In genomic region chrX:47482512-47483309, GRCh38 we compare ENCODE assay signal across 8 cellular contexts. TPM values are rescaled to one million over a fixed set of nuclear protein-coding genes. Genes with fewer than 3 reads are reported as not detected.
DNase-seq lines count a peak whose midpoint lies in the region; ATAC-seq, FAIRE-seq and TF ChIP-seq lines count a peak whose summit lies in the region.

TSS of gene ZNF41 (minus strand) at chrX:47483222. CDS start at chrX:47467481, 15,741 bp downstream.

- H3K4me1 ChIP-seq in OCI-LY1 (ENCODE audit: insufficient read depth, low read length, severe bottlenecking) (peaks cover 32% of the 10 kb centered on the region), mucosa of descending colon (ENCODE audit: low read depth) (peaks cover 6% of the 10 kb centered on the region)

- DNase-seq in D721Med (ENCODE audit: insufficient read length, low spot score) (peak; percentile 31), HuH-7.5 (ENCODE audit: low spot score) (peak; percentile 49), activated T-cell treated with anti-CD3 and anti-CD28 coated beads for 1 hour (ENCODE audit: low read depth) (peak; percentile 61), epithelial cell of esophagus (ENCODE audit: low read depth) (peak; percentile 86), mucosa of descending colon (peak; percentile 78 to 88 (median 80))
- peak; percentile 34 to 60 for DNase-seq in stimulated activated CD8-positive, alpha-beta memory T cell treated with anti-CD3 and anti-CD28 coated beads, Interleukin-4, amount 100 ng/mL, for 1 hour (ENCODE audit: low read depth in 2 of 2, low spot score in 1 of 2)

- H3K4me2 ChIP-seq in OCI-LY1 (ENCODE audit: low read length) = peak within 1 kb of the TSS; percentile 88

- no peaks in the 10 kb centered on the region for H3K9me2 ChIP-seq in OCI-LY1 (ENCODE audit: low read depth, low read length)

- no peak within 1 kb of the TSS for H2AFZ ChIP-seq in OCI-LY1 (ENCODE audit: low read length)

- peak within 1 kb of the TSS; percentile 66 for H3K4me3 ChIP-seq in OCI-LY1 (ENCODE audit: low read depth, low read length, poor library complexity, severe bottlenecking)
- H3K4me3 ChIP-seq in epithelial cell of esophagus (ENCODE audit: low read length) = peak within 1 kb of the TSS; percentile 64
- H3K4me3 ChIP-seq in mucosa of descending colon = peak within 1 kb of the TSS; percentile 74

- peak within 1 kb of the TSS; percentile 77 for H3K9ac ChIP-seq in OCI-LY1 (ENCODE audit: low read length)

- no peaks in the 10 kb centered on the region for H3K27me3 ChIP-seq in OCI-LY1 (ENCODE audit: insufficient read depth, low read length)

- H3K79me2 ChIP-seq in OCI-LY1 (ENCODE audit: insufficient read depth, low read length) = peaks cover 22% of the 10 kb centered on the region; the same call in 1 of the 2 replicates

- H4K20me1 ChIP-seq in OCI-LY1 (ENCODE audit: insufficient read depth, low read length) = no peaks in the 10 kb centered on the region

- no peaks in the 10 kb centered on the region for H3K9me3 ChIP-seq in OCI-LY1 (ENCODE audit: low read length)
- no peaks in the 10 kb centered on the region for H3K9me3 ChIP-seq in mucosa of descending colon

- TF ChIP-seq CTCF in D721Med (IDR thresholded peaks at IDR 0.05; ENCODE audit: insufficient read depth, missing control alignments) (no peak), OCI-LY1 (IDR thresholded peaks at IDR 0.05; ENCODE audit: low read length) (no peak), epithelial cell of esophagus (IDR thresholded peaks at IDR 0.05; ENCODE audit: insufficient read depth, low read depth, low read length, missing control alignments) (no peak), mucosa of descending colon (IDR thresholded peaks at IDR 0.05) (no peak)

- H3K27ac ChIP-seq in OCI-LY1 (ENCODE audit: low read depth, low read length, poor library complexity, severe bottlenecking) = peak within 1 kb of the TSS; percentile 74

- H3F3A ChIP-seq in OCI-LY1 (ENCODE audit: insufficient read depth, low read length) = no peaks in the 10 kb centered on the region

- FAIRE-seq in D721Med (lab: Jason Lieb, UNC) = no peak

- ATAC-seq in GM21528 (IDR thresholded peaks at IDR 0.05; ENCODE audit: low FRiP score, unreplicated experiment) = peak; percentile 89
- peak; percentile 93 for ATAC-seq in mucosa of descending colon

- H3K36me3 ChIP-seq in OCI-LY1 (ENCODE audit: insufficient read depth, low read length) = no peaks in the 10 kb centered on the region
- no peaks in the 10 kb centered on the region for H3K36me3 ChIP-seq in mucosa of descending colon (ENCODE audit: low read depth)

- intact Hi-C loops in mucosa of descending colon (cut with DNase I, micrococcal nuclease) = no loop called here

RNA-seq across cellular contexts. Expression of gene ZNF41, which starts in this region (rescaled TPM):
- 10 to 100 TPM in 2 of 3 donors, 1 to 10 TPM in 1; 9.4 to 14.0 (median 12.0) TPM for total RNA-seq in mucosa of descending colon

Comparison
In these comparisons a context has a peak if more than half of its experiments do, and no peak if none do; other contexts are left out.
1. Peak in every context shown above with its lines: DNase-seq, ATAC-seq, H3K4me3 ChIP-seq and H3K27ac ChIP-seq.
2. DNase-seq: peak in every context shown above with its lines; median percentile 86 in epithelial cell of esophagus; 80 in mucosa of descending colon; 61 in activated T-cell treated with anti-CD3 and anti-CD28 coated beads for 1 hour; 49 in HuH-7.5; 47 in stimulated activated CD8-positive, alpha-beta memory T cell treated with anti-CD3 and anti-CD28 coated beads, Interleukin-4, amount 100 ng/mL, for 1 hour; 31 in D721Med.